28 cellular contexts compared by ENCODE assay signal in the genomic region with DNA sequence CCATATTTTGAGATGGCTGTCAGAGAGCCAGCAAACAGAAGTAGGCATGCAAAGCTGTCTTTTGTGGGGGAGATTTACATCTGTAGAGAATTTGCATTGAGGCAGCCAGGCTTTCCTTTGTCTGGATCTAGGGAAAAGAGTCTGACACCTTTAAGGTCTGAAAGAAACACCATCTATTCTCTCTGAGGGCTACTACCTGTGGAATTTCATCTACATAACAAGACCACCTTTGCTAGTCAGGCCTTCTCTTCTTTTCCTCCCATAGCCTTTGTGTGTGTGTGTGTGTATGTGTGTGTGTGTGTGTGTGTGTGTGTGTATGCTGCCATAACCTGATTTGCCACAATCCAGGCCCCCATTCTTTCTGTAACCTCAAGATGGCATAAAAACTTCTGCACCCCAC. TPM values are rescaled to one million over a fixed set of nuclear protein-coding genes. Genes with fewer than 3 reads are reported as not detected.
"Had no signal": no experiment of that assay in that cellular context is flagged by ENCODE, and none has a peak within 500 bp of the region (broad histone marks: within the 10 kb centered on the region; RNA-seq: fewer than 3 reads in every experiment).

No MANE protein-coding gene starts in this region.

- H2AFZ ChIP-seq: hepatocyte had no signal

- H3K27ac ChIP-seq: body of pancreas, dorsolateral prefrontal cortex, foreskin keratinocyte, hepatocyte, prostate gland, right atrium auricular region, tibial nerve, uterus had no signal

- H3K79me2 ChIP-seq: hepatocyte had no signal

- H3K4me1 ChIP-seq: body of pancreas, foreskin keratinocyte, prostate gland, right atrium auricular region, tibial nerve, uterus had no signal

- H3K36me3 Mint-ChIP-seq: activated CD4-positive, alpha-beta memory T cell treated with anti-CD3 and anti-CD28 coated beads for 36 hours; activated naive CD8-positive, alpha-beta T cell treated with anti-CD3 and anti-CD28 coated beads, Interleukin-2, amount 10 ng/mL, durations not matched to agents 7 days and 5 days had no signal

- H3K4me3 Mint-ChIP-seq: activated CD4-positive, alpha-beta memory T cell treated with anti-CD3 and anti-CD28 coated beads for 36 hours; activated naive CD8-positive, alpha-beta T cell treated with anti-CD3 and anti-CD28 coated beads, Interleukin-2, amount 10 ng/mL, durations not matched to agents 7 days and 5 days; activated T-helper 1 cell treated with anti-CD3 and anti-CD28 coated beads, Interleukin-12 subunit alpha, Interleukin-12 subunit beta, Interleukin-2, Interleukin-4 antibody, amounts not matched to agents 30 ng/mL and 10 ng/mL and 1 ng/mL, durations not matched to agents 14 hours and 24 hours and 36 hours; memory B cell; naive B cell had no signal

- H3K27me3 ChIP-seq: body of pancreas, hepatocyte, right atrium auricular region, tibial nerve, uterus had no signal

- H3K9me3 Mint-ChIP-seq: activated CD4-positive, alpha-beta memory T cell treated with anti-CD3 and anti-CD28 coated beads for 36 hours; activated naive CD8-positive, alpha-beta T cell treated with anti-CD3 and anti-CD28 coated beads, Interleukin-2, amount 10 ng/mL, durations not matched to agents 7 days and 5 days; activated T-helper 1 cell treated with anti-CD3 and anti-CD28 coated beads, Interleukin-12 subunit alpha, Interleukin-12 subunit beta, Interleukin-2, Interleukin-4 antibody, amounts not matched to agents 30 ng/mL and 10 ng/mL and 1 ng/mL, durations not matched to agents 14 hours and 24 hours and 36 hours had no signal

- ATAC-seq: body of pancreas, foreskin keratinocyte, mucosa of descending colon had no signal

- H3K9me3 ChIP-seq: body of pancreas, mucosa of descending colon, prostate gland, right atrium auricular region, tibial nerve, uterus had no signal

- H3K27me3 Mint-ChIP-seq: activated CD4-positive, alpha-beta memory T cell treated with anti-CD3 and anti-CD28 coated beads for 36 hours had no signal

- H3K27ac Mint-ChIP-seq: activated CD4-positive, alpha-beta memory T cell treated with anti-CD3 and anti-CD28 coated beads for 36 hours; activated naive CD8-positive, alpha-beta T cell treated with anti-CD3 and anti-CD28 coated beads, Interleukin-2, amount 10 ng/mL, durations not matched to agents 7 days and 5 days; activated T-helper 1 cell treated with anti-CD3 and anti-CD28 coated beads, Interleukin-12 subunit alpha, Interleukin-12 subunit beta, Interleukin-2, Interleukin-4 antibody, amounts not matched to agents 30 ng/mL and 10 ng/mL and 1 ng/mL, durations not matched to agents 14 hours and 24 hours and 36 hours; memory B cell; naive B cell had no signal

- DNase-seq: activated CD4-positive, alpha-beta memory T cell treated with anti-CD3 and anti-CD28 coated beads for 36 hours; activated CD4-positive, alpha-beta T cell treated with anti-CD3 and anti-CD28 coated beads for 4 hours; activated naive CD4-positive, alpha-beta T cell; activated naive CD8-positive, alpha-beta T cell treated with anti-CD3 and anti-CD28 coated beads, Interleukin-2, amount 10 ng/mL, durations not matched to agents 7 days and 5 days; activated T-cell treated with anti-CD3 and anti-CD28 coated beads for 4 hours; amygdala; body of pancreas; caudate nucleus; dorsolateral prefrontal cortex; foreskin keratinocyte; mucosa of descending colon; naive B cell; stimulated activated CD4-positive, alpha-beta T cell treated with anti-CD3 and anti-CD28 coated beads, Interleukin-12 subunit alpha, Interleukin-12 subunit beta, amount 100 ng/mL, for 4 hours; stimulated activated CD4-positive, alpha-beta T cell treated with anti-CD3 and anti-CD28 coated beads, Interleukin-2, amount 100 ng/mL, for 24 hours; stimulated activated naive CD4-positive, alpha-beta T cell treated with Interleukin-2 at 50 U/mL for 16 hours; substantia nigra; uterus had no signal

- H3K4me1 Mint-ChIP-seq: memory B cell, naive B cell had no signal

- H3K4me2 ChIP-seq: hepatocyte had no signal

RNA-seq across cellular contexts. Expression of a gene that starts 28.4 kb away (rescaled TPM):
- total RNA-seq: activated CD4-positive, alpha-beta memory T cell treated with anti-CD3 and anti-CD28 coated beads for 36 hours; activated naive CD8-positive, alpha-beta T cell treated with anti-CD3 and anti-CD28 coated beads, Interleukin-2, amount 10 ng/mL, durations not matched to agents 7 days and 5 days; activated T-helper 1 cell treated with anti-CD3 and anti-CD28 coated beads, Interleukin-12 subunit alpha, Interleukin-12 subunit beta, Interleukin-2, Interleukin-4 antibody, amounts not matched to agents 30 ng/mL and 10 ng/mL and 1 ng/mL, durations not matched to agents 14 hours and 24 hours and 36 hours; body of pancreas; epithelial cell of proximal tubule; fibroblast of lung; foreskin keratinocyte; hepatocyte; liver; mucosa of descending colon; osteocyte; right atrium auricular region; T-helper 2 cell treated with Interferon-gamma antibody and Interleukin-4, amounts not matched to agents 100 ng/mL and 5 ng/mL, for 36 hours; tibial nerve; uterus had no signal
